In genomic region chr16:50607970-50608557, GRCh38 we compare ENCODE assay signal across 29 cellular contexts.
"Had no signal": no experiment of that assay in that cellular context is flagged by ENCODE, and none has a peak within 500 bp of the region (broad histone marks: within the 10 kb centered on the region; RNA-seq: fewer than 3 reads in every experiment).

No MANE protein-coding gene starts in this region.

- H3K4me1 ChIP-seq: foreskin keratinocyte had no signal

- H3K27me3 Mint-ChIP-seq: activated CD4-positive, alpha-beta memory T cell treated with anti-CD3 and anti-CD28 coated beads for 36 hours; activated T-cell treated with anti-CD3 and anti-CD28 coated beads, Interleukin-2, amount 50 U/mL, for 24 hours; progenitor cell of endocrine pancreas; T-cell had no signal

- H3K9me3 ChIP-seq: heart right ventricle, left lung, lower lobe of right lung, ovary, testis had no signal

- H3K36me3 Mint-ChIP-seq: activated CD4-positive, alpha-beta memory T cell treated with anti-CD3 and anti-CD28 coated beads for 36 hours; activated naive CD4-positive, alpha-beta T cell treated with anti-CD3 and anti-CD28 coated beads, Interleukin-2, amount 50 U/mL, for 72 hours; natural killer cell treated with Interleukin-12 subunit alpha and Interleukin-12 subunit beta and Interleukin-15 and Interleukin-18, amount 100 ng/mL, for 72 hours had no signal

- DNase-seq: activated B cell treated with CpG ODN at 0.5 μM for 24 hours; activated CD4-positive, alpha-beta memory T cell treated with anti-CD3 and anti-CD28 coated beads for 36 hours; activated CD8-positive, alpha-beta memory T cell treated with anti-CD3 and anti-CD28 coated beads, Interleukin-2, amount 50 U/mL, for 4 hours; activated naive CD4-positive, alpha-beta T cell; activated T-cell treated with anti-CD3 and anti-CD28 coated beads, Interleukin-2, amount 50 U/mL, for 24 hours; anterior cingulate cortex; cortex of kidney; effector memory CD8-positive, alpha-beta T cell; erythroblast; foreskin keratinocyte; heart right ventricle; kidney glomerular epithelial cell; left lung; lower lobe of right lung; mesenchymal stem cell; ovary; retina; stimulated activated CD4-positive, alpha-beta T cell treated with anti-CD3 and anti-CD28 coated beads, Interleukin-15, amount 100 ng/mL, for 24 hours; stimulated activated CD4-positive, alpha-beta T cell treated with anti-CD3 and anti-CD28 coated beads, Interleukin-2, amount 100 ng/mL, for 24 hours; stimulated activated naive CD4-positive, alpha-beta T cell; T-cell; testis; trophoblast cell had no signal

- ATAC-seq: activated naive CD4-positive, alpha-beta T cell treated with anti-CD3 and anti-CD28 coated beads, Interleukin-2, amount 50 U/mL, for 72 hours; effector memory CD8-positive, alpha-beta T cell; foreskin keratinocyte; heart right ventricle; left lung; lower lobe of right lung; natural killer cell treated with Interleukin-12 subunit alpha and Interleukin-12 subunit beta and Interleukin-15 and Interleukin-18, amount 100 ng/mL, for 72 hours; T-cell had no signal

- H3K27ac ChIP-seq: cardiac muscle cell, foreskin keratinocyte, heart right ventricle, left lung, lower lobe of right lung, ovary, testis had no signal

- H3K36me3 ChIP-seq: cardiac muscle cell, heart right ventricle, left lung, ovary had no signal

- H3K4me3 Mint-ChIP-seq: activated B cell treated with CpG ODN at 0.5 μM for 24 hours; activated CD4-positive, alpha-beta memory T cell treated with anti-CD3 and anti-CD28 coated beads for 36 hours; activated T-cell treated with anti-CD3 and anti-CD28 coated beads, Interleukin-2, amount 50 U/mL, for 24 hours; effector memory CD8-positive, alpha-beta T cell; natural killer cell treated with Interleukin-12 subunit alpha and Interleukin-12 subunit beta and Interleukin-15 and Interleukin-18, amount 100 ng/mL, for 72 hours; T-cell; T-helper 2 cell treated with Interferon-gamma antibody and Interleukin-4, amounts not matched to agents 5 μg/mL and 100 μg/mL, for 36 hours had no signal

- FAIRE-seq: urothelium cell line had no signal

- H3K9me3 Mint-ChIP-seq: activated B cell treated with CpG ODN at 0.5 μM for 24 hours; activated CD4-positive, alpha-beta memory T cell treated with anti-CD3 and anti-CD28 coated beads for 36 hours; activated naive CD4-positive, alpha-beta T cell treated with anti-CD3 and anti-CD28 coated beads, Interleukin-2, amount 50 U/mL, for 72 hours; activated T-cell treated with anti-CD3 and anti-CD28 coated beads, Interleukin-2, amount 50 U/mL, for 24 hours; effector memory CD8-positive, alpha-beta T cell; natural killer cell treated with Interleukin-12 subunit alpha and Interleukin-12 subunit beta and Interleukin-15 and Interleukin-18, amount 100 ng/mL, for 72 hours; T-cell; T-helper 2 cell treated with Interferon-gamma antibody and Interleukin-4, amounts not matched to agents 5 μg/mL and 100 μg/mL, for 36 hours had no signal

- H3K4me3 ChIP-seq: cardiac muscle cell, heart right ventricle, left lung, lower lobe of right lung, ovary, testis had no signal

- H3K27ac Mint-ChIP-seq: activated B cell treated with CpG ODN at 0.5 μM for 24 hours; activated CD4-positive, alpha-beta memory T cell treated with anti-CD3 and anti-CD28 coated beads for 36 hours; activated naive CD4-positive, alpha-beta T cell treated with anti-CD3 and anti-CD28 coated beads, Interleukin-2, amount 50 U/mL, for 72 hours; activated T-cell treated with anti-CD3 and anti-CD28 coated beads, Interleukin-2, amount 50 U/mL, for 24 hours; natural killer cell treated with Interleukin-12 subunit alpha and Interleukin-12 subunit beta and Interleukin-15 and Interleukin-18, amount 100 ng/mL, for 72 hours; progenitor cell of endocrine pancreas; T-cell; T-helper 2 cell treated with Interferon-gamma antibody and Interleukin-4, amounts not matched to agents 5 μg/mL and 100 μg/mL, for 36 hours had no signal

- H3K27me3 ChIP-seq: cardiac muscle cell, foreskin keratinocyte, heart right ventricle, left lung, ovary, testis had no signal

- H3K4me1 Mint-ChIP-seq: activated B cell treated with CpG ODN at 0.5 μM for 24 hours had no signal
